In genomic region chr4:55255171-55255570, GRCh38 we compare ENCODE assay signal across 25 cellular contexts.
DNase-seq lines count a peak whose midpoint lies in the region; ATAC-seq, FAIRE-seq and TF ChIP-seq lines count a peak whose summit lies in the region.
"Had no signal": no experiment of that assay in that cellular context is flagged by ENCODE, and none has a peak within 500 bp of the region (broad histone marks: within the 10 kb centered on the region; RNA-seq: fewer than 3 reads in every experiment).

No MANE protein-coding gene starts in this region.

- ATAC-seq in left ventricle myocardium superior, result no peak
- no peak for ATAC-seq in GM19463 (IDR thresholded peaks at IDR 0.05; ENCODE audit: unreplicated experiment)
- ATAC-seq: heart right ventricle, psoas muscle had no signal

- H3K4me2 ChIP-seq in astrocyte (ENCODE audit: low read length) (no peak overlapping the region), hepatocyte (no peak overlapping the region)

- WGBS in hepatocyte (ENCODE audit: low lambda C conversion rate, missing lambda C conversion rate), result 13% methylated on average over 1 of the region's 1 CpG

- peak overlapping the region; percentile 55 for H3K27ac Mint-ChIP-seq in astrocyte (ENCODE audit: unreplicated experiment)
- H3K27ac Mint-ChIP-seq: activated CD4-positive, alpha-beta memory T cell treated with anti-CD3 and anti-CD28 coated beads, Interleukin-2, amount 10 ng/mL, durations not matched to agents 7 days and 5 days; activated T-cell treated with anti-CD3 and anti-CD28 coated beads, Interleukin-2, amount 50 U/mL, for 24 hours; CD14-positive monocyte had no signal

- H3K27ac ChIP-seq in cardiac muscle cell, result peak overlapping the region; percentile 92
- H3K27ac ChIP-seq in astrocyte (ENCODE audit: low read depth, low read length), result no peak overlapping the region
- no peak overlapping the region for H3K27ac ChIP-seq in hepatocyte
- no peak overlapping the region for H3K27ac ChIP-seq in Peyer's patch
- H3K27ac ChIP-seq: 22Rv1, heart right ventricle, psoas muscle, spleen, suprapubic skin, WERI-Rb-1 had no signal

- no peak for TF ChIP-seq CTCF in cardiac muscle cell (IDR thresholded peaks at IDR 0.05; ENCODE audit: low read depth, low read length)
- TF ChIP-seq CTCF in astrocyte (IDR thresholded peaks at IDR 0.05; ENCODE audit: insufficient read depth, low read depth, low read length), result no peak
- TF ChIP-seq CTCF in hepatocyte (IDR thresholded peaks at IDR 0.05; ENCODE audit: poor library complexity), result no peak
- TF ChIP-seq CTCF in Peyer's patch (IDR thresholded peaks at IDR 0.05), result no peak

- H3K9me3 ChIP-seq in cardiac muscle cell (ENCODE audit: low read depth), result no peaks in the 10 kb centered on the region
- H3K9me3 ChIP-seq in astrocyte (ENCODE audit: insufficient read depth, low read depth, low read length), result no peaks in the 10 kb centered on the region
- H3K9me3 ChIP-seq in hepatocyte (ENCODE audit: low read depth), result no peaks in the 10 kb centered on the region
- H3K9me3 ChIP-seq in Peyer's patch, result no peaks in the 10 kb centered on the region
- H3K9me3 ChIP-seq: heart right ventricle, psoas muscle, spleen, suprapubic skin had no signal

- peaks cover 71% of the 10 kb centered on the region for H3K4me1 ChIP-seq in cardiac muscle cell (ENCODE audit: low read depth)
- H3K4me1 ChIP-seq in astrocyte (ENCODE audit: insufficient read depth, low read length), result no peaks in the 10 kb centered on the region
- no peaks in the 10 kb centered on the region for H3K4me1 ChIP-seq in hepatocyte (ENCODE audit: insufficient read depth)
- no peaks in the 10 kb centered on the region for H3K4me1 ChIP-seq in Peyer's patch
- H3K4me1 ChIP-seq: psoas muscle, suprapubic skin had no signal

- H4K20me1 ChIP-seq in astrocyte (ENCODE audit: insufficient read depth, low read length), result no peaks in the 10 kb centered on the region
- no peaks in the 10 kb centered on the region for H4K20me1 ChIP-seq in hepatocyte (ENCODE audit: insufficient read depth, poor library complexity, severe bottlenecking)

- H3K4me3 ChIP-seq in cardiac muscle cell (no peak overlapping the region), astrocyte (ENCODE audit: insufficient read depth, low read depth, low read length) (no peak overlapping the region), hepatocyte (no peak overlapping the region), Peyer's patch (no peak overlapping the region)
- H3K4me3 ChIP-seq: heart right ventricle, psoas muscle, spleen, suprapubic skin had no signal

- peaks cover 9% of the 10 kb centered on the region for H3K4me1 Mint-ChIP-seq in astrocyte (ENCODE audit: low read depth, unreplicated experiment)
- H3K4me1 Mint-ChIP-seq: activated CD4-positive, alpha-beta memory T cell treated with anti-CD3 and anti-CD28 coated beads, Interleukin-2, amount 10 ng/mL, durations not matched to agents 7 days and 5 days; CD14-positive monocyte had no signal

- H3K9me2 ChIP-seq in hepatocyte (replicated peaks; ENCODE audit: insufficient read depth), result no peaks in the 10 kb centered on the region

- no peaks in the 10 kb centered on the region for H3K36me3 ChIP-seq in cardiac muscle cell
- no peaks in the 10 kb centered on the region for H3K36me3 ChIP-seq in astrocyte (ENCODE audit: insufficient read depth, low read length)
- no peaks in the 10 kb centered on the region for H3K36me3 ChIP-seq in hepatocyte (replicated peaks; ENCODE audit: insufficient read depth, low read depth)
- no peaks in the 10 kb centered on the region for H3K36me3 ChIP-seq in Peyer's patch
- H3K36me3 ChIP-seq: heart right ventricle, spleen, suprapubic skin, WERI-Rb-1 had no signal

- H3K36me3 Mint-ChIP-seq in astrocyte (ENCODE audit: low read depth, unreplicated experiment), result no peaks in the 10 kb centered on the region
- H3K36me3 Mint-ChIP-seq: CD14-positive monocyte had no signal

- no peak overlapping the region for H3K4me3 Mint-ChIP-seq in astrocyte (ENCODE audit: unreplicated experiment)
- H3K4me3 Mint-ChIP-seq: activated CD4-positive, alpha-beta memory T cell treated with anti-CD3 and anti-CD28 coated beads, Interleukin-2, amount 10 ng/mL, durations not matched to agents 7 days and 5 days; activated T-cell treated with anti-CD3 and anti-CD28 coated beads, Interleukin-2, amount 50 U/mL, for 24 hours had no signal

- H3K9ac ChIP-seq in astrocyte (ENCODE audit: low read length), result no peak overlapping the region

- H2AFZ ChIP-seq in astrocyte (ENCODE audit: low read depth, low read length), result no peak overlapping the region
- H2AFZ ChIP-seq in hepatocyte, result no peak overlapping the region

- no peaks in the 10 kb centered on the region for H3K9me3 Mint-ChIP-seq in astrocyte (ENCODE audit: unreplicated experiment)
- H3K9me3 Mint-ChIP-seq: activated CD4-positive, alpha-beta memory T cell treated with anti-CD3 and anti-CD28 coated beads, Interleukin-2, amount 10 ng/mL, durations not matched to agents 7 days and 5 days; activated T-cell treated with anti-CD3 and anti-CD28 coated beads, Interleukin-2, amount 50 U/mL, for 24 hours had no signal

- FAIRE-seq in astrocyte (lab: Jason Lieb, UNC), result no peak
- FAIRE-seq: bronchial epithelial cell, H54, kidney had no signal

- no peak for TF ChIP-seq POLR2A in Peyer's patch (IDR thresholded peaks at IDR 0.05)

- intact Hi-C loops in left ventricle myocardium superior (cut with micrococcal nuclease), result no loop called here

- no peaks in the 10 kb centered on the region for H3K79me2 ChIP-seq in astrocyte (ENCODE audit: insufficient read depth, low read length)
- H3K79me2 ChIP-seq in hepatocyte, result no peaks in the 10 kb centered on the region

- H3K27me3 ChIP-seq in cardiac muscle cell, result no peaks in the 10 kb centered on the region
- H3K27me3 ChIP-seq in astrocyte (ENCODE audit: insufficient read depth, low read length), result no peaks in the 10 kb centered on the region
- H3K27me3 ChIP-seq in hepatocyte, result no peaks in the 10 kb centered on the region
- no peaks in the 10 kb centered on the region for H3K27me3 ChIP-seq in Peyer's patch
- H3K27me3 ChIP-seq: heart right ventricle, suprapubic skin had no signal

- no peaks in the 10 kb centered on the region for H3K27me3 Mint-ChIP-seq in astrocyte (ENCODE audit: low read depth, unreplicated experiment)

- DNase-seq in cardiac muscle cell (ENCODE audit: low read depth in 1 of 2, low spot score in 1 of 2) (peak; percentile 17 to 72), left ventricle myocardium superior (no peak), astrocyte (ENCODE audit: low read depth) (peak; percentile 53), hepatocyte (ENCODE audit: low spot score) (peak; percentile 31), T-helper 1 cell (no peak), NAMALWA (ENCODE audit: low spot score) (no peak), Peyer's patch (no peak)
- DNase-seq: activated CD4-positive, alpha-beta memory T cell treated with anti-CD3 and anti-CD28 coated beads, Interleukin-2, amount 10 ng/mL, durations not matched to agents 7 days and 5 days; activated naive CD4-positive, alpha-beta T cell treated with anti-CD3 and anti-CD28 coated beads, Interleukin-2, amount 50 U/mL, for 16 hours; activated T-cell treated with anti-CD3 and anti-CD28 coated beads, Interleukin-2, amount 50 U/mL, for 24 hours; DMS 273 treated with DMSO at 0.1 percent for 48 hours; heart right ventricle; kidney; NCI-H1105; NCI-H526 treated with DMSO at 0.1 percent for 48 hours; psoas muscle; SHP77; spleen; WERI-Rb-1 had no signal

Comparison
In these comparisons a context has a peak if more than half of its experiments do, and no peak if none do; other contexts are left out.
1. DNase-seq: peak in cardiac muscle cell (2 of 2), astrocyte (single experiment) and hepatocyte (single experiment); none in left ventricle myocardium superior (single experiment), T-helper 1 cell (0 of 5), NAMALWA (single experiment) and Peyer's patch (0 of 3).